ENCODE assay signal across 8 cellular contexts in the genomic region with DNA sequence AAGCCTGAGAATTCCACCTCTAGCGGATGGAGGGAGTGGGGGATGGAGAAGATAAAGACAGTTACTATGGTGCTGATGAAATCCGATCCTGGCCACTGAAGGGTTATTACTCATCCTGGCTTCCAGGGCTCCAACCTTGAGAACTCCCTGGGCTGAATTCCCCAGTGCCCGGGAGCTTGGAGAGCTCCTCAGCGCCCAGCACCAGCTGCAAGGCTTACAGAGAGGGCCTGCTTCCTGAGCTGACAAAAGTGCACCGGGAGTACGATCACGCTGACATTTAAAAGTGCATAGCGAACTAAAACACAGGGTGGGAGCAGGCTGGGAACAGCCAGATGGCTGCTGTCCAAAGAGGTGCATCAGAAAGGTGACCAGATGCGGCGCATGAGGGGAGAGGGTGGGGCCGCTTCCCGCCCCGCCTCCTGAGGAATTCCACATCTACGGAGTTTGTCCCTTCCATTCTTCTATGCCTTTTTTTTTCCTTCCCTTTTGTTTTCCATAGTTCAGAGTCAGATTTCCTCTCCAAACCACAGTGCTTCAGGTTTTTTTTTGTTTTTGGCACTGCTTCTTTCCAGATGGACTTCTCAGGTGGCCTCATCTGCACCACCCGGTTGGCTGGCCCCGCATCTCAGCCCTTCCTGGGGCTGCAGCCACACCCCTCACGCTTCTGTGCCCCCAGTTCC.
DNase-seq lines count a peak whose midpoint lies in the region; ATAC-seq lines count a peak whose summit lies in the region.

No MANE protein-coding gene starts in this region.

- no peaks in the 10 kb centered on the region for H3K36me3 Mint-ChIP-seq in activated naive CD8-positive, alpha-beta T cell treated with anti-CD3 and anti-CD28 coated beads for 36 hours

- in situ Hi-C loops in G401 (cut with HindIII; ENCODE audit: low sequenced_read_pairs), result no loop called here

- peaks cover 4% of the 10 kb centered on the region for H3K4me1 Mint-ChIP-seq in activated naive CD8-positive, alpha-beta T cell treated with anti-CD3 and anti-CD28 coated beads for 36 hours
- H3K4me1 Mint-ChIP-seq in stimulated activated naive CD8-positive, alpha-beta T cell treated with anti-CD3 and anti-CD28 coated beads, Interleukin-15, amount 100 ng/mL, for 72 hours, result no peaks in the 10 kb centered on the region

- DNase-seq in G401 (ENCODE audit: low spot score), result peak; percentile 30
- peak; percentile 47 for DNase-seq in NCI-H460 (ENCODE audit: extremely low read depth, low read depth)
- peak; percentile 28 for DNase-seq in dermis blood vessel endothelial cell
- DNase-seq in lung microvascular endothelial cell (ENCODE audit: low read depth in 2 of 2), result peak; percentile 31 to 45
- DNase-seq in activated naive CD8-positive, alpha-beta T cell treated with anti-CD3 and anti-CD28 coated beads for 36 hours, result no peak
- no peak for DNase-seq in stimulated activated naive CD8-positive, alpha-beta T cell treated with anti-CD3 and anti-CD28 coated beads, Interleukin-15, amount 100 ng/mL, for 72 hours
- DNase-seq in OCI-M2 (lab: John Stamatoyannopoulos, UW; ENCODE audit: unreplicated experiment), result no peak

- ATAC-seq in GM21723 (IDR thresholded peaks at IDR 0.05; ENCODE audit: unreplicated experiment), result no peak
- ATAC-seq in stimulated activated naive CD8-positive, alpha-beta T cell treated with anti-CD3 and anti-CD28 coated beads, Interleukin-15, amount 100 ng/mL, for 72 hours, result no peak

- no peak overlapping the region for H3K4me3 Mint-ChIP-seq in activated naive CD8-positive, alpha-beta T cell treated with anti-CD3 and anti-CD28 coated beads for 36 hours
- H3K4me3 Mint-ChIP-seq in stimulated activated naive CD8-positive, alpha-beta T cell treated with anti-CD3 and anti-CD28 coated beads, Interleukin-15, amount 100 ng/mL, for 72 hours, result no peak overlapping the region

- H3K9me3 Mint-ChIP-seq in activated naive CD8-positive, alpha-beta T cell treated with anti-CD3 and anti-CD28 coated beads for 36 hours, result no peaks in the 10 kb centered on the region
- no peaks in the 10 kb centered on the region for H3K9me3 Mint-ChIP-seq in stimulated activated naive CD8-positive, alpha-beta T cell treated with anti-CD3 and anti-CD28 coated beads, Interleukin-15, amount 100 ng/mL, for 72 hours

- no peak overlapping the region for H3K27ac Mint-ChIP-seq in activated naive CD8-positive, alpha-beta T cell treated with anti-CD3 and anti-CD28 coated beads for 36 hours
- H3K27ac Mint-ChIP-seq in stimulated activated naive CD8-positive, alpha-beta T cell treated with anti-CD3 and anti-CD28 coated beads, Interleukin-15, amount 100 ng/mL, for 72 hours, result no peak overlapping the region

- peaks cover 16% of the 10 kb centered on the region for H3K27me3 Mint-ChIP-seq in activated naive CD8-positive, alpha-beta T cell treated with anti-CD3 and anti-CD28 coated beads for 36 hours
- H3K27me3 Mint-ChIP-seq in stimulated activated naive CD8-positive, alpha-beta T cell treated with anti-CD3 and anti-CD28 coated beads, Interleukin-15, amount 100 ng/mL, for 72 hours, result peaks cover 37% of the 10 kb centered on the region

Comparison
In these comparisons a context has a peak if more than half of its experiments do, and no peak if none do; other contexts are left out.
1. DNase-seq: peak in G401 (single experiment), NCI-H460 (single experiment), dermis blood vessel endothelial cell (single experiment) and lung microvascular endothelial cell (2 of 2); none in activated naive CD8-positive, alpha-beta T cell treated with anti-CD3 and anti-CD28 coated beads for 36 hours (single experiment), stimulated activated naive CD8-positive, alpha-beta T cell treated with anti-CD3 and anti-CD28 coated beads, Interleukin-15, amount 100 ng/mL, for 72 hours (0 of 2) and OCI-M2 (single experiment).